ENCODE assay signal across 25 cellular contexts in the genomic region with DNA sequence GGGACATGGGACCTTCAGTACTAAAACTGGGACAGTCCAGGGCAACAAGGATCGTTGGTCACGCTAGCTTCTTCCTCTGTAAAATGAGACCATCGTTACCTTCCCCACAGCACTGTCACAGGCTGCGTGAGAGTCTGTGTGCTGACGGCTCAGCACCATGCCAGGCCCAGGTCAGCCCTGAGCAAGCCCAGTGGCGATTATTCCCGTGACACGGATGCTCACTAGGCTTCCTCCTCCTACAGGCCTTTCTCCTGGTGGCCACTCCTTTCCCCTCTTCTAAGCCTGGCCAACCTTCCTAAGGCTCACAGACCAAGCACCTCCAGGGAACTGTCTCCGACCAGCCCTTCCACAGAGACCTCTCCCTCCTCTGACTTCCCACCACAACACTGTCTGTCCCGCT.
DNase-seq lines count a peak whose midpoint lies in the region; ATAC-seq and TF ChIP-seq lines count a peak whose summit lies in the region.
"Had no signal": no experiment of that assay in that cellular context is flagged by ENCODE, and none has a peak within 500 bp of the region (broad histone marks: within the 10 kb centered on the region; RNA-seq: fewer than 3 reads in every experiment).

No MANE protein-coding gene starts in this region.

- H3K4ac ChIP-seq in neuronal stem cell (ENCODE audit: low read length), result no peak overlapping the region

- no peak overlapping the region for H3K4me3 Mint-ChIP-seq in activated T-cell treated with anti-CD3 and anti-CD28 coated beads, Interleukin-2, amount 50 U/mL, for 24 hours
- no peak overlapping the region for H3K4me3 Mint-ChIP-seq in activated T-cell treated with anti-CD3 and anti-CD28 coated beads, Interleukin-2, amount 50 U/mL, for 4 hours
- no peak overlapping the region for H3K4me3 Mint-ChIP-seq in chondrocyte (ENCODE audit: unreplicated experiment)
- H3K4me3 Mint-ChIP-seq: H9 had no signal

- no peaks in the 10 kb centered on the region for H4K20me1 ChIP-seq in Loucy (ENCODE audit: insufficient read depth, low read length, poor library complexity, severe bottlenecking)

- TF ChIP-seq CTCF in Loucy (conservative IDR thresholded peaks at IDR 0.05; ENCODE audit: low read length) (no peak), chondrocyte (IDR thresholded peaks at IDR 0.05) (no peak)

- H3K79me1 ChIP-seq in neuronal stem cell (ENCODE audit: low read depth, low read length), result no peaks in the 10 kb centered on the region

- no peak overlapping the region for H2AK5ac ChIP-seq in neuronal stem cell (ENCODE audit: low read depth, low read length)

- H3K9me2 ChIP-seq in Loucy (replicated peaks; ENCODE audit: low read depth, low read length), result no peaks in the 10 kb centered on the region

- no peaks in the 10 kb centered on the region for H3K27me3 Mint-ChIP-seq in activated T-cell treated with anti-CD3 and anti-CD28 coated beads, Interleukin-2, amount 50 U/mL, for 24 hours
- H3K27me3 Mint-ChIP-seq in activated T-cell treated with anti-CD3 and anti-CD28 coated beads, Interleukin-2, amount 50 U/mL, for 4 hours (ENCODE audit: low read depth), result no peaks in the 10 kb centered on the region
- H3K27me3 Mint-ChIP-seq in chondrocyte (ENCODE audit: low read depth), result no peaks in the 10 kb centered on the region

- H3K4me2 ChIP-seq in Loucy (ENCODE audit: low read depth, low read length, poor library complexity, severe bottlenecking), result peak overlapping the region; percentile 27
- H3K4me2 ChIP-seq in neuronal stem cell (ENCODE audit: insufficient read depth, low read length, poor library complexity, severe bottlenecking), result no peak overlapping the region

- H3K4me1 Mint-ChIP-seq in activated T-cell treated with anti-CD3 and anti-CD28 coated beads, Interleukin-2, amount 50 U/mL, for 24 hours (ENCODE audit: low read depth), result peaks cover 84% of the 10 kb centered on the region
- H3K4me1 Mint-ChIP-seq in activated T-cell treated with anti-CD3 and anti-CD28 coated beads, Interleukin-2, amount 50 U/mL, for 4 hours (ENCODE audit: low read depth), result peaks cover 59% of the 10 kb centered on the region
- peaks cover 11% of the 10 kb centered on the region for H3K4me1 Mint-ChIP-seq in chondrocyte (ENCODE audit: low read depth)

- peaks cover 8% of the 10 kb centered on the region for H3F3A ChIP-seq in Loucy (ENCODE audit: low read depth)

- H3K36me3 ChIP-seq in Loucy (ENCODE audit: insufficient read depth, low read length) (no peaks in the 10 kb centered on the region), neuronal stem cell (replicated peaks in 1 of 2; ENCODE audit: control insufficient read depth in 2 of 2, insufficient read depth in 2 of 2, low read length in 2 of 2) (no peaks in the 10 kb centered on the region), HAP-1 (replicated peaks) (no peaks in the 10 kb centered on the region)
- H3K36me3 ChIP-seq: Peyer's patch, thoracic aorta, uterus had no signal

- no peak overlapping the region for H2BK5ac ChIP-seq in neuronal stem cell (ENCODE audit: low read length)

- no peak overlapping the region for H2BK120ac ChIP-seq in neuronal stem cell (ENCODE audit: low read depth, low read length)

- no peak overlapping the region for H3K27ac ChIP-seq in neuronal stem cell (replicated peaks; ENCODE audit: low read length)
- H3K27ac ChIP-seq: HL-60, Peyer's patch, psoas muscle, skin epidermis, thoracic aorta, uterus had no signal

- H3K14ac ChIP-seq in neuronal stem cell (ENCODE audit: low read length), result peak overlapping the region; percentile 25

- H3K4me3 ChIP-seq in Loucy (ENCODE audit: low read length, poor library complexity, severe bottlenecking) (no peak overlapping the region), neuronal stem cell (ENCODE audit: low read length in 2 of 2) (no peak overlapping the region), HAP-1 (no peak overlapping the region)
- H3K4me3 ChIP-seq: Peyer's patch, psoas muscle, skin epidermis, thoracic aorta, uterus had no signal

- H4K91ac ChIP-seq in neuronal stem cell (ENCODE audit: low read depth, low read length, poor library complexity), result no peak overlapping the region

- H3K4me1 ChIP-seq in Loucy (ENCODE audit: insufficient read depth, low read length, poor library complexity, severe bottlenecking) (peaks cover 74% of the 10 kb centered on the region), neuronal stem cell (ENCODE audit: control insufficient read depth in 2 of 2, insufficient read depth in 1 of 2, low read depth in 1 of 2, low read length in 2 of 2) (no peaks in the 10 kb centered on the region), HAP-1 (no peaks in the 10 kb centered on the region)
- H3K4me1 ChIP-seq: psoas muscle, uterus had no signal

- no peak for ATAC-seq in activated T-cell treated with anti-CD3 and anti-CD28 coated beads, Interleukin-2, amount 50 U/mL, for 4 hours
- ATAC-seq: psoas muscle had no signal

- WGBS in neuronal stem cell (ENCODE audit: extremely low coverage in 2 of 2, insufficient read length in 2 of 2, insufficient replicate concordance in 1 of 2), 2 donors, result no CpG with 5 or more reads among the region's 10 CpGs

- H3K79me2 ChIP-seq in Loucy (ENCODE audit: insufficient read depth, low read length), result no peaks in the 10 kb centered on the region

- peak overlapping the region; percentile 63 for H3K9ac ChIP-seq in Loucy (ENCODE audit: low read depth, low read length, poor library complexity, severe bottlenecking)
- no peak overlapping the region for H3K9ac ChIP-seq in neuronal stem cell (ENCODE audit: low read depth, low read length, poor library complexity)

- H3K27me3 ChIP-seq in Loucy (ENCODE audit: insufficient read depth, low read length, poor library complexity, severe bottlenecking) (no peaks in the 10 kb centered on the region), neuronal stem cell (ENCODE audit: control insufficient read depth in 3 of 3, insufficient read depth in 3 of 3, low read depth in 1 of 3, low read length in 3 of 3) (peaks cover 0 to 8% (median 0%) of the 10 kb centered on the region in 3 experiments), HAP-1 (ENCODE audit: low read depth) (no peaks in the 10 kb centered on the region)
- H3K27me3 ChIP-seq: Peyer's patch, uterus had no signal

- H3K9me3 Mint-ChIP-seq in activated T-cell treated with anti-CD3 and anti-CD28 coated beads, Interleukin-2, amount 50 U/mL, for 24 hours, result peaks cover 9% of the 10 kb centered on the region
- H3K9me3 Mint-ChIP-seq in activated T-cell treated with anti-CD3 and anti-CD28 coated beads, Interleukin-2, amount 50 U/mL, for 4 hours, result peaks cover 9% of the 10 kb centered on the region
- H3K9me3 Mint-ChIP-seq in chondrocyte (ENCODE audit: low read depth), result peaks cover 4% of the 10 kb centered on the region
- H3K9me3 Mint-ChIP-seq: H9 had no signal

- H2BK12ac ChIP-seq in neuronal stem cell (ENCODE audit: low read length), result no peak overlapping the region

- H3K23ac ChIP-seq in neuronal stem cell (ENCODE audit: low read depth, low read length, poor library complexity), result no peak overlapping the region

- peak overlapping the region; percentile 32 for H3K27ac Mint-ChIP-seq in activated T-cell treated with anti-CD3 and anti-CD28 coated beads, Interleukin-2, amount 50 U/mL, for 24 hours
- no peak overlapping the region for H3K27ac Mint-ChIP-seq in chondrocyte (ENCODE audit: unreplicated experiment)
- H3K27ac Mint-ChIP-seq: H9 had no signal

- H3K36me3 Mint-ChIP-seq in activated T-cell treated with anti-CD3 and anti-CD28 coated beads, Interleukin-2, amount 50 U/mL, for 24 hours (ENCODE audit: low read depth), result peaks cover 9% of the 10 kb centered on the region
- peaks cover 4% of the 10 kb centered on the region for H3K36me3 Mint-ChIP-seq in activated T-cell treated with anti-CD3 and anti-CD28 coated beads, Interleukin-2, amount 50 U/mL, for 4 hours (ENCODE audit: insufficient read depth)
- peaks cover 1% of the 10 kb centered on the region for H3K36me3 Mint-ChIP-seq in chondrocyte (ENCODE audit: low read depth)

- H2AFZ ChIP-seq in Loucy (ENCODE audit: low read length), result no peak overlapping the region
- no peak overlapping the region for H2AFZ ChIP-seq in neuronal stem cell (ENCODE audit: low read length)

- no peak overlapping the region for H3K18ac ChIP-seq in neuronal stem cell (ENCODE audit: low read length)

- no peak overlapping the region for H2BK15ac ChIP-seq in neuronal stem cell (ENCODE audit: low read length)

- in situ Hi-C loops in HAP-1 (cut with MboI; ENCODE audit: low sequenced_read_pairs), result no loop called here

- no peak overlapping the region for H4K8ac ChIP-seq in neuronal stem cell (ENCODE audit: low read depth, low read length)

- DNase-seq in activated T-cell treated with anti-CD3 and anti-CD28 coated beads, Interleukin-2, amount 50 U/mL, for 24 hours, result no peak
- DNase-seq in activated T-cell treated with anti-CD3 and anti-CD28 coated beads, Interleukin-2, amount 50 U/mL, for 4 hours, result no peak
- peak; percentile 55 for DNase-seq in chondrocyte (ENCODE audit: low spot score)
- no peak for DNase-seq in neuronal stem cell (ENCODE audit: low spot score)
- no peak for DNase-seq in HAP-1 (ENCODE audit: low spot score in 2 of 2)
- no peak for DNase-seq in NCI-H2196 treated with DMSO at 0.1 percent for 48 hours (lab: John Stamatoyannopoulos, UW; ENCODE audit: unreplicated experiment)
- DNase-seq in ecto neural progenitor cell (ENCODE audit: low spot score), result no peak
- DNase-seq: activated CD4-positive, alpha-beta T cell treated with anti-CD3 and anti-CD28 coated beads for 1 hour; activated gamma-delta T cell; cortex of kidney; EL; H9; mammary epithelial cell; NCI-H1694 treated with DMSO at 0.1 percent for 48 hours; NCI-H2171; NCI-H526; nucleus accumbens; Peyer's patch; stimulated activated CD4-positive, alpha-beta T cell treated with anti-CD3 and anti-CD28 coated beads, Interleukin-1b, Interleukin-23, amount 100 ng/mL, for 48 hours; uterus had no signal

- no peaks in the 10 kb centered on the region for H3K9me3 ChIP-seq in Loucy (ENCODE audit: insufficient read depth, low read depth, low read length)
- no peaks in the 10 kb centered on the region for H3K9me3 ChIP-seq in neuronal stem cell (replicated peaks in 1 of 2; ENCODE audit: control insufficient read depth in 2 of 2, insufficient read depth in 1 of 2, low read depth in 1 of 2, low read length in 2 of 2)
- H3K9me3 ChIP-seq in HAP-1, result no peaks in the 10 kb centered on the region
- H3K9me3 ChIP-seq: Peyer's patch, psoas muscle, thoracic aorta, uterus had no signal
